In genomic region chr22:30575011-30575671, GRCh38 we compare ENCODE assay signal across 9 cellular contexts. TPM values are rescaled to one million over a fixed set of nuclear protein-coding genes. Genes with fewer than 3 reads are reported as not detected.
DNase-seq lines count a peak whose midpoint lies in the region; ATAC-seq and TF ChIP-seq lines count a peak whose summit lies in the region.
"Had no signal": no experiment of that assay in that cellular context is flagged by ENCODE, and none has a peak within 500 bp of the region (broad histone marks: within the 10 kb centered on the region; RNA-seq: fewer than 3 reads in every experiment).

No MANE protein-coding gene starts in this region.

- peak; percentile 77 to 82 for ATAC-seq in right cardiac atrium

- H3K9ac ChIP-seq in rectal smooth muscle tissue (ENCODE audit: low read length): no peak overlapping the region

- H3K4me1 ChIP-seq in right cardiac atrium (ENCODE audit: control insufficient read depth, insufficient read depth, low read length) (peaks cover 5% of the 10 kb centered on the region), rectal smooth muscle tissue (ENCODE audit: control insufficient read depth, insufficient read depth, low read length) (no peaks in the 10 kb centered on the region)

- H3K9me3 ChIP-seq in WERI-Rb-1 (ENCODE audit: severe bottlenecking) (no peaks in the 10 kb centered on the region), right cardiac atrium (ENCODE audit: control insufficient read depth, low read length) (no peaks in the 10 kb centered on the region)

- peak overlapping the region; percentile 48 for H3K4me3 ChIP-seq in WERI-Rb-1 (ENCODE audit: low read depth, low read length)
- H3K4me3 ChIP-seq in right cardiac atrium (ENCODE audit: low read length): no peak overlapping the region
- H3K4me3 ChIP-seq in rectal smooth muscle tissue (ENCODE audit: low read length): peak overlapping the region; percentile 20

- H3K36me3 ChIP-seq in WERI-Rb-1: peaks cover 41% of the 10 kb centered on the region
- peaks cover 29% of the 10 kb centered on the region for H3K36me3 ChIP-seq in rectal smooth muscle tissue (ENCODE audit: control insufficient read depth, insufficient read depth, low read length)

- DNase-seq in EH (ENCODE audit: low read depth) (peak; percentile 67), WERI-Rb-1 (peak; percentile 33), right cardiac atrium (peak; percentile 68 to 78 (median 69)), SW 1271 (lab: John Stamatoyannopoulos, UW) (no peak), cortex of kidney (lab: John Stamatoyannopoulos, UW) (no peak), NCI-H510A (lab: John Stamatoyannopoulos, UW) (no peak)
- DNase-seq in effector CD4-positive, alpha-beta T cell: no peak

- 31% methylated on average over 12 of the region's 12 CpGs for WGBS in right cardiac atrium

- intact Hi-C loops in right cardiac atrium (cut with DNase I): no loop called here

- TF ChIP-seq CTCF in WERI-Rb-1 (IDR thresholded peaks at IDR 0.05; ENCODE audit: low read depth, low read length): peak; percentile 58

- H3K27me3 ChIP-seq in WERI-Rb-1 (ENCODE audit: insufficient read depth, low read depth, severe bottlenecking): no peaks in the 10 kb centered on the region
- no peaks in the 10 kb centered on the region for H3K27me3 ChIP-seq in right cardiac atrium (ENCODE audit: control insufficient read depth, insufficient read depth)
- no peaks in the 10 kb centered on the region for H3K27me3 ChIP-seq in rectal smooth muscle tissue (ENCODE audit: control insufficient read depth, insufficient read depth, low read length)

- H3K27ac ChIP-seq in WERI-Rb-1 (no peak overlapping the region), right cardiac atrium (ENCODE audit: low read length) (no peak overlapping the region), rectal smooth muscle tissue (ENCODE audit: low read depth, low read length) (peak overlapping the region; percentile 30)

RNA-seq across cellular contexts. Expression of gene GAL3ST1, which starts 0.7 kb away (rescaled TPM):
- total RNA-seq in right cardiac atrium: under 1 TPM in 3 of 4 donors, not detected in 1; 0.17 to 0.93 (median 0.47) TPM
- polyA plus RNA-seq in right cardiac atrium: 0.75 TPM
- polyA plus RNA-seq: IgD-negative memory B cell had no signal

RNA-seq across cellular contexts. Expression of gene PES1, which starts 16.6 kb away (rescaled TPM):
- 10 to 100 TPM; 23.7 to 31.9 (median 23.8) TPM for total RNA-seq in right cardiac atrium
- polyA plus RNA-seq in right cardiac atrium: 20.1 TPM

RNA-seq across cellular contexts. Expression of gene SEC14L6, which starts 28.6 kb away (rescaled TPM):
- total RNA-seq in right cardiac atrium: under 1 TPM; 0.17 to 0.40 (median 0.23) TPM
- polyA plus RNA-seq in right cardiac atrium: 0.20 TPM
- polyA plus RNA-seq: IgD-negative memory B cell had no signal

RNA-seq across cellular contexts. Expression of gene TCN2, which starts 31.8 kb away (rescaled TPM):
- 10 to 100 TPM; 10.9 to 33.4 (median 25.5) TPM for total RNA-seq in right cardiac atrium
- polyA plus RNA-seq in right cardiac atrium: 14.3 TPM

Comparison
In these comparisons a context has a peak if more than half of its experiments do, and no peak if none do; other contexts are left out.
1. DNase-seq: peak in EH (single experiment), WERI-Rb-1 (single experiment) and right cardiac atrium (3 of 3); none in SW 1271 (0 of 2), cortex of kidney (single experiment), effector CD4-positive, alpha-beta T cell (single experiment) and NCI-H510A (single experiment).